ENCODE assay signal across 7 cellular contexts in genomic region chr16:49857423-49858181, GRCh38. TPM values are rescaled to one million over a fixed set of nuclear protein-coding genes. Genes with fewer than 3 reads are reported as not detected.
DNase-seq lines count a peak whose midpoint lies in the region; ATAC-seq and TF ChIP-seq lines count a peak whose summit lies in the region.

No MANE protein-coding gene starts in this region.

- no peaks in the 10 kb centered on the region for H3K9me3 ChIP-seq in mucosa of descending colon
- H3K9me3 ChIP-seq in thyroid gland, result no peaks in the 10 kb centered on the region

- DNase-seq in NCI-H1694 treated with DMSO at 0.1 percent for 48 hours (lab: John Stamatoyannopoulos, UW) (peak; percentile 79), epidermal melanocyte (ENCODE audit: insufficient read length, low spot score) (peak; percentile 80), mucosa of descending colon (peak; percentile 73 to 84 (median 81)), thyroid gland (peak; percentile 40 to 43)
- peak; percentile 66 for DNase-seq in activated CD4-positive, alpha-beta T cell treated with anti-CD3 and anti-CD28 coated beads for 48 hours

- intact Hi-C loops in mucosa of descending colon (cut with DNase I, micrococcal nuclease), result no loop called here
- intact Hi-C loops in thyroid gland (cut with DNase I), result loop anchor here (5.0 kb wide), 1 partner anchor 370 kb away; no protein-coding TSS in a partner anchor

- peaks cover 19% of the 10 kb centered on the region for H3K4me1 ChIP-seq in mucosa of descending colon (ENCODE audit: low read depth)
- peaks cover 23 to 27% of the 10 kb centered on the region in 2 donors for H3K4me1 ChIP-seq in thyroid gland

- H3K4me3 ChIP-seq in GM12875 (ENCODE audit: low read depth, low read length) (no peak overlapping the region), mucosa of descending colon (no peak overlapping the region), thyroid gland (replicated peaks in 1 of 3) (peak overlapping the region in 1 of 3 donors; percentile 80)

- H3K27me3 ChIP-seq in thyroid gland, result no peaks in the 10 kb centered on the region

- no peak for TF ChIP-seq POLR2A in thyroid gland (IDR thresholded peaks at IDR 0.05)

- ATAC-seq in mucosa of descending colon (peak; percentile 49), GM19324 (IDR thresholded peaks at IDR 0.05; ENCODE audit: low FRiP score, unreplicated experiment) (no peak)

- H3K27ac ChIP-seq in thyroid gland, result peak overlapping the region; percentile 78 to 88 (median 86)

- 1 to 2% methylated on average over 24 to 29 of the region's 52 CpGs for WGBS in thyroid gland, 2 donors

- H3K36me3 ChIP-seq in mucosa of descending colon (ENCODE audit: low read depth), result no peaks in the 10 kb centered on the region
- no peaks in the 10 kb centered on the region for H3K36me3 ChIP-seq in thyroid gland

- peak; percentile 75 for TF ChIP-seq CTCF in GM12875 (IDR thresholded peaks at IDR 0.05; ENCODE audit: borderline replicate concordance, insufficient read depth, low read depth, low read length)
- peak; percentile 88 for TF ChIP-seq CTCF in mucosa of descending colon (IDR thresholded peaks at IDR 0.05)
- peak; percentile 40 to 90 (median 58) for TF ChIP-seq CTCF in thyroid gland (IDR thresholded peaks at IDR 0.05)

RNA-seq across cellular contexts. Expression of gene ZNF423, which starts 1.7 kb away (rescaled TPM):
- total RNA-seq in mucosa of descending colon (10 to 100 TPM in 2 of 3 donors, 1 to 10 TPM in 1; 6.7 to 11.6 (median 11.0) TPM), thyroid gland (10 to 100 TPM in 1 of 4 donors, 1 to 10 TPM in 3; 7.4 to 10.0 (median 8.5) TPM)
